ENCODE assay signal across 9 cellular contexts in the genomic region with DNA sequence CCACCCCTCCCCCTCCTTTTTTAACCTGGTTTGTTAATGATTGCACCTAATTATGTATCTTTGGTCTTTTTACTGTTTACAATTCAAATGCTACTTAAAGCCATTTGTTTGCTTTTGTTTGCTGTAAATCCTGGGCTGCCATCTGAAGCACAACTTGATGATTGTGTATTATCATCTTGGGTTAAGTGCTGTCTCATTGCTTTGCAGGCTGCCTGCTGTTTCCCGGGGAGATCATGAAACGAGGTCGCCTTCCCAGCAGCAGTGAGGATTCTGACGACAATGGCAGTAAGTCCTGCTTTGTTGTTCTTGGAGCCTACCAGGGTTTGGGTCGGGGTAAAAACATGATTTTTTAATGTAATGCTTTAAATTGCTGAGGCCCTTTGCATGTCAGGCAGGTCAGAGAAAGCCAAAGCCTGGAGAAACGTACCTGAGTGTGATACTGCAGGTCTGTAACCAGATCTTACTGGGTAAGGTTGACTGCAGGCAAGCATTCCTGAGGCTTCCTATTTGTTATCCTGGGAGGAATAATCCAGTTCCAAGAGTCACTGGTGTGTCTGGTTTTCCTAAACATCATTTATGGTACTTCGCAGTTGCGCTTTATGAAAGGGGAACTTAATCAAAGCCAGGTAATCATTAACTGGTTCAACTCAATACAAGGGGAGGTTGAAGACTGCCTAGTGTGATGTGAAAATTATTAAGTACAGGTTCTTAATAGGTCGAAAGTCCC.
DNase-seq lines count a peak whose midpoint lies in the region; ATAC-seq lines count a peak whose summit lies in the region.
"Had no signal": no experiment of that assay in that cellular context is flagged by ENCODE, and none has a peak within 500 bp of the region (broad histone marks: within the 10 kb centered on the region; RNA-seq: fewer than 3 reads in every experiment).

No MANE protein-coding gene starts in this region.

- H3K9ac ChIP-seq in iPS-15b (ENCODE audit: low read depth, low read length) = no peak overlapping the region

- H3K4me1 ChIP-seq in iPS-15b (ENCODE audit: control insufficient read depth, insufficient read depth, low read length) = peaks cover 38% of the 10 kb centered on the region

- no peaks in the 10 kb centered on the region for H3K9me3 ChIP-seq in iPS-15b (ENCODE audit: control insufficient read depth, insufficient read depth, low read length)

- H3K27me3 ChIP-seq in iPS-15b (ENCODE audit: control insufficient read depth, insufficient read depth, low read length) = no peaks in the 10 kb centered on the region
- H3K27me3 ChIP-seq: dorsolateral prefrontal cortex had no signal

- H3K4me3 ChIP-seq in iPS-15b (ENCODE audit: low read depth, low read length) = peak overlapping the region; percentile 6

- peak; percentile 57 for ATAC-seq in GM21737 (IDR thresholded peaks at IDR 0.05; ENCODE audit: unreplicated experiment)
- ATAC-seq in GM21717 (IDR thresholded peaks at IDR 0.05; ENCODE audit: unreplicated experiment) = no peak

- peaks cover 19% of the 10 kb centered on the region for H3K36me3 ChIP-seq in iPS-15b (ENCODE audit: control insufficient read depth, insufficient read depth, low read length)

- DNase-seq in DMS53 (lab: John Stamatoyannopoulos, UW) (peak; percentile 80), NCI-H510A (lab: John Stamatoyannopoulos, UW) (peak; percentile 4), NOMO-1 (lab: John Stamatoyannopoulos, UW; ENCODE audit: unreplicated experiment in 2 of 2) (no peak), AG08396 (ENCODE audit: low spot score) (no peak), foreskin melanocyte (no peak)

Comparison
In these comparisons a context has a peak if more than half of its experiments do, and no peak if none do; other contexts are left out.
1. DNase-seq: peak in DMS53 (single experiment) and NCI-H510A (single experiment); none in NOMO-1 (0 of 2), AG08396 (single experiment) and foreskin melanocyte (single experiment).